Comparison of ENCODE assay signal across 20 cellular contexts in genomic region chr22:25780673-25781072, GRCh38. TPM values are rescaled to one million over a fixed set of nuclear protein-coding genes. Genes with fewer than 3 reads are reported as not detected.
DNase-seq lines count a peak whose midpoint lies in the region; ATAC-seq and TF ChIP-seq lines count a peak whose summit lies in the region.
"Had no signal": no experiment of that assay in that cellular context is flagged by ENCODE, and none has a peak within 500 bp of the region (broad histone marks: within the 10 kb centered on the region; RNA-seq: fewer than 3 reads in every experiment).

No MANE protein-coding gene starts in this region.

- H2AFZ ChIP-seq in hepatocyte, result no peak overlapping the region

- ATAC-seq in HG03108 (IDR thresholded peaks at IDR 0.05; ENCODE audit: unreplicated experiment), result no peak
- ATAC-seq: left cardiac atrium, sciatic nerve had no signal

- DNase-seq in COR-L47 (lab: John Stamatoyannopoulos, UW), result peak; percentile 19
- DNase-seq in NCI-H1092 treated with DMSO at 0.1 percent for 48 hours (lab: John Stamatoyannopoulos, UW), result peak; percentile 30
- peak; percentile 98 for DNase-seq in SK-N-DZ (ENCODE audit: low spot score)
- DNase-seq in hepatocyte (ENCODE audit: low spot score), result peak; percentile 46
- DNase-seq in cerebellum (ENCODE audit: low spot score), result no peak
- DNase-seq in NCI-H1930 (lab: John Stamatoyannopoulos, UW), result no peak
- DNase-seq: activated CD4-positive, alpha-beta T cell treated with anti-CD3 and anti-CD28 coated beads, Interleukin-2, amount 10 ng/mL, durations not matched to agents 24 days and 14 days; activated naive CD4-positive, alpha-beta T cell treated with anti-CD3 and anti-CD28 coated beads, Interleukin-2, amount 50 U/mL, for 16 hours; caudate nucleus; CD4-positive, CD25-positive, alpha-beta regulatory T cell; dermis blood vessel endothelial cell; left cardiac atrium; NCI-H510A treated with DMSO at 0.1 percent for 48 hours; T-helper 2 cell had no signal

- H3K4me3 ChIP-seq in hepatocyte, result no peak overlapping the region
- H3K4me3 ChIP-seq: SK-N-MC had no signal

- H3K4me1 ChIP-seq in hepatocyte (ENCODE audit: insufficient read depth), result no peaks in the 10 kb centered on the region

- WGBS in hepatocyte (ENCODE audit: low lambda C conversion rate, missing lambda C conversion rate), result 19% methylated on average over 11 of the region's 11 CpGs

- H3K36me3 ChIP-seq in hepatocyte (replicated peaks; ENCODE audit: insufficient read depth, low read depth), result no peaks in the 10 kb centered on the region

- no peaks in the 10 kb centered on the region for H3K79me2 ChIP-seq in hepatocyte

- no peaks in the 10 kb centered on the region for H3K9me3 ChIP-seq in hepatocyte (ENCODE audit: low read depth)

- H3K4me2 ChIP-seq in hepatocyte, result peak overlapping the region; percentile 39
- H3K4me2 ChIP-seq: KMS-11 had no signal

- no peaks in the 10 kb centered on the region for H3K9me2 ChIP-seq in hepatocyte (replicated peaks; ENCODE audit: insufficient read depth)

- H3K27me3 ChIP-seq in hepatocyte, result no peaks in the 10 kb centered on the region

- H3K27ac ChIP-seq in hepatocyte, result no peak overlapping the region
- H3K27ac ChIP-seq: KMS-11, RWPE1, SK-N-MC had no signal

- no peak for TF ChIP-seq CTCF in hepatocyte (IDR thresholded peaks at IDR 0.05; ENCODE audit: poor library complexity)

- H4K20me1 ChIP-seq in hepatocyte (ENCODE audit: insufficient read depth, poor library complexity, severe bottlenecking), result no peaks in the 10 kb centered on the region

RNA-seq across cellular contexts. Expression of gene MYO18B, which starts 38.7 kb away (rescaled TPM):
- 0.24 and 0.27 TPM in 2 replicates for polyA plus RNA-seq in SK-N-DZ (2014; cell fraction: cytosol; rRNA removed)
- polyA plus RNA-seq in SK-N-DZ (2014; cell fraction: nucleus; rRNA removed), result 0.20 and 0.40 TPM in 2 replicates
- total RNA-seq in hepatocyte, result 0.04 and 0.23 TPM in 2 replicates
- polyA plus RNA-seq in hepatocyte, result not detected in 2 replicates
- total RNA-seq in cerebellum, result 0.36 TPM
- total RNA-seq: H4, sciatic nerve had no signal

Comparison
In these comparisons a context has a peak if more than half of its experiments do, and no peak if none do; other contexts are left out.
1. DNase-seq: peak in COR-L47 (single experiment), NCI-H1092 treated with DMSO at 0.1 percent for 48 hours (single experiment), SK-N-DZ (single experiment) and hepatocyte (single experiment); none in cerebellum (single experiment) and NCI-H1930 (0 of 2).